Comparison of ENCODE assay signal across 1 cellular context in the genomic region with DNA sequence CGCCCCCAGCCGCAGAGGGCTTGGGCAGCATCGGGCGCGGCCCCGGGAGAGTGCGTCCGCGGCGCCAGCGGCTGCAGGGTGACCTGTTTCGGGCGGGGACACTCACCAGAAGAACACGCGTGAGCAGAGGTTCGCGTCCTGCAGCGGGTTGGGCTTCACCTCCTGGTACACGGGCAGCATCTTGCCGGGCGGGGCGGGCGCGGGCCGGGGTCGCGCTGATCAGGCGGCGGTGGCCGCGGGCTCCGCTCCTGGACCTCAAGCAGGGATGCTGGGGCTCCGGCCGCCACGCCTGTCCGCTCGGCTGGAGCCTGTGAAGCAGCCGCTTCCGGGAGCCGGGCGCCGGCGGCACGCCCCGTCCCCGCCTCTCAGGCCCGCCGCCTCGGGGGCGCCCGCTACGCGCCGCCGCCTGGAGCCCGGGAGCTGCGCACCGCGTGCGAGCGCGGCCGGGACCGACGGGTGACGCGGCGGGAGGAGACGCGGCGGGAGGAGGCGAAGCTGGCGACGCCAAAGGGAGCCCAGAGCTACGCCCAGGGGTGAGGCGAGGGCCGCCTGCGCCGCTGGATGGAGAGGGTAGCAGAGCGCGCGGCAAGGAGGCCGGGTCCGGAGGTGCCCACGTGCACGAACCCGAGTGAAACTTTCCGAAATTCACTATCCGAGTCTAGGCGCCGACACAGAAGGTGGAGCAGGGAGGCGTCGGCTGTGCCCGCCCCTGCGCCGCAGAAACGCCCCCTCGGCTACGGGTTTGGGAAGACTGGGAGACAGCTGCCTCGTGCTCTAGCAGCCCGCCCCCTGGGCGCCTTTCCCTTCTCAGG.
TF ChIP-seq lines count a peak whose summit lies in the region.

Gene ABCC4, minus strand, starts transcription at position 317 of the 812 bp plus-strand sequence. Its CDS starts 137 bp downstream, at position 180.

TF ChIP-seq in H1, 55 proteins besides CTCF, POLR2A, EP300 and RAD21:
- TF ChIP-seq TAF1 (IDR thresholded peaks at IDR 0.05; ENCODE audit: low read depth, low read length) = no peak
- TF ChIP-seq RBBP5 (IDR thresholded peaks at IDR 0.05; ENCODE audit: borderline replicate concordance, low read depth, low read length) = peak; percentile 62; the same call in 1 of the 2 replicates
- TF ChIP-seq KDM4A (IDR thresholded peaks at IDR 0.05; ENCODE audit: low read depth, low read length, severe bottlenecking) = peak; percentile 90
- TF ChIP-seq RXRA (IDR thresholded peaks at IDR 0.05; ENCODE audit: insufficient read depth, low read depth, low read length) = no peak
- TF ChIP-seq SIRT6 (IDR thresholded peaks at IDR 0.05; ENCODE audit: low read length) = no peak
- TF ChIP-seq, protein P1, sequence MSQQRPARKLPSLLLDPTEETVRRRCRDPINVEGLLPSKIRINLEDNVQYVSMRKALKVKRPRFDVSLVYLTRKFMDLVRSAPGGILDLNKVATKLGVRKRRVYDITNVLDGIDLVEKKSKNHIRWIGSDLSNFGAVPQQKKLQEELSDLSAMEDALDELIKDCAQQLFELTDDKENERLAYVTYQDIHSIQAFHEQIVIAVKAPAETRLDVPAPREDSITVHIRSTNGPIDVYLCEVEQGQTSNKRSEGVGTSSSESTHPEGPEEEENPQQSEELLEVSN (IDR thresholded peaks at IDR 0.05) = peak; percentile 97
- peak; percentile 22 for TF ChIP-seq ASH2L (IDR thresholded peaks at IDR 0.05; ENCODE audit: low read length)
- TF ChIP-seq RNF2 (IDR thresholded peaks at IDR 0.05; ENCODE audit: borderline replicate concordance, low read depth, low read length, missing control alignments, poor library complexity, severe bottlenecking) = peak; percentile 75
- TF ChIP-seq, protein P2, sequence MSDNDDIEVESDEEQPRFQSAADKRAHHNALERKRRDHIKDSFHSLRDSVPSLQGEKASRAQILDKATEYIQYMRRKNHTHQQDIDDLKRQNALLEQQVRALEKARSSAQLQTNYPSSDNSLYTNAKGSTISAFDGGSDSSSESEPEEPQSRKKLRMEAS (IDR thresholded peaks at IDR 0.05) = peak; percentile 89
- TF ChIP-seq SUZ12 (IDR thresholded peaks at IDR 0.05; ENCODE audit: low read length) = 0 out of 2 replicates have a peak, but pooled peaks have one; percentile 26
- TF ChIP-seq SIN3A (conservative IDR thresholded peaks at IDR 0.05 in 1 of 2, IDR thresholded peaks at IDR 0.05 in 1 of 2; ENCODE audit: low read depth in 1 of 2, low read length in 2 of 2) = 0 out of 4 replicates have a peak, but pooled peaks of 1 of the 2 experiments have one; percentile 12
- peak; percentile 66; the same call in 1 of the 2 replicates for TF ChIP-seq CREB1 (IDR thresholded peaks at IDR 0.05)
